In the genomic region with DNA sequence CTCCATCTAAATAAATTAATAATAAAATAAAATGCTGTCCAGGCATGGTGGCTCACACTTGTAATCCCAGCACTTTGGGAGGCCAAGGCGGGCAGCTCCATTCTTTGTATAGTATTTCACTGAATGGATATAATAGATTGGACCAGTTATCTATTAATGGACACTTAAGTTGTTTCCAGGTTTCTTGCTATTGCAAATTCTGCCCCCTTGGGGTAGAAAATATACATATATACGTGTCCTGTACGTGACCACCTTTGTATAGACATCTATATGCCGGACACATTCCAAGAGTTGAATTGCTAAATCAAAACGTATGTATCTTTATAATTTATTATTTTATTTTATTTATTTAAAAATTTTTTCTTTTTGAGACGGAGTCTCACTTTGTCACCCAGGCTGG, we compare ENCODE assay signal across 12 cellular contexts. TPM values are rescaled to one million over a fixed set of nuclear protein-coding genes. Genes with fewer than 3 reads are reported as not detected.
DNase-seq lines count a peak whose midpoint lies in the region; ATAC-seq and TF ChIP-seq lines count a peak whose summit lies in the region.
"Had no signal": no experiment of that assay in that cellular context is flagged by ENCODE, and none has a peak within 500 bp of the region (broad histone marks: within the 10 kb centered on the region; RNA-seq: fewer than 3 reads in every experiment).

No MANE protein-coding gene starts in this region.

- CTCF ChIA-PET in BJ (lab: Yijun Ruan, JAX): interaction anchor here (1.3 to 1.6 kb wide), 2 partner anchors 12 to 172 kb away, joined by 3 to 7 read pairs; no protein-coding TSS in a partner anchor

- DNase-seq in BJ (ENCODE audit: low read depth): no peak
- no peak for DNase-seq in GM10266 (ENCODE audit: extremely low spot score)
- peak; percentile 18 for DNase-seq in OCI-M1 (lab: John Stamatoyannopoulos, UW)
- peak; percentile 23 for DNase-seq in fibroblast of villous mesenchyme (ENCODE audit: low read depth)
- DNase-seq in hippocampal formation (lab: John Stamatoyannopoulos, UW): no peak
- DNase-seq in NCI-H1105 (lab: John Stamatoyannopoulos, UW): no peak
- DNase-seq: activated CD4-positive, alpha-beta memory T cell treated with anti-CD3 and anti-CD28 coated beads for 36 hours; effector CD4-positive, alpha-beta T cell; stimulated activated naive CD8-positive, alpha-beta T cell treated with anti-CD3 and anti-CD28 coated beads, Interleukin-15, amount 100 ng/mL, for 72 hours had no signal

- TF ChIP-seq CTCF in BJ (IDR thresholded peaks at IDR 0.05; ENCODE audit: insufficient read depth, low read depth, low read length): 0 out of 2 replicates have a peak, but pooled peaks have one; percentile 5
- peak; percentile 36 for TF ChIP-seq CTCF in GM10266 (IDR thresholded peaks at IDR 0.05; ENCODE audit: control insufficient read depth, insufficient read depth, low read depth, missing control alignments)
- TF ChIP-seq CTCF in fibroblast of villous mesenchyme (IDR thresholded peaks at IDR 0.05; ENCODE audit: insufficient read depth, low read depth, low read length): peak; percentile 26

- no peaks in the 10 kb centered on the region for H3K27me3 ChIP-seq in BJ (ENCODE audit: control insufficient read depth, insufficient read depth, low read length)

- POLR2A ChIA-PET in BJ (lab: Charles Lee): no interaction called here

- no peaks in the 10 kb centered on the region for H3K36me3 ChIP-seq in BJ (ENCODE audit: control insufficient read depth, insufficient read depth, low read length)

- H3K4me3 ChIP-seq in BJ (ENCODE audit: low read depth, low read length) (no peak overlapping the region), fibroblast of villous mesenchyme (ENCODE audit: low read depth, low read length) (no peak overlapping the region)

- no peak for ATAC-seq in GM19395 (IDR thresholded peaks at IDR 0.05; ENCODE audit: unreplicated experiment)
- ATAC-seq in GM19397 (IDR thresholded peaks at IDR 0.05; ENCODE audit: unreplicated experiment): no peak
- ATAC-seq: stimulated activated naive CD8-positive, alpha-beta T cell treated with anti-CD3 and anti-CD28 coated beads, Interleukin-15, amount 100 ng/mL, for 72 hours had no signal

RNA-seq across cellular contexts. Expression of gene EXOC7, which starts 3.9 kb away (rescaled TPM):
- 91.7 and 122 TPM in 2 replicates for polyA plus RNA-seq in BJ (2011; rRNA removed)
- 109 and 185 TPM in 2 replicates for polyA minus RNA-seq in BJ (2011; rRNA and poly(A)+ RNA removed)
- 93.1 and 98.4 TPM in 2 replicates for total RNA-seq in fibroblast of villous mesenchyme

RNA-seq across cellular contexts. Expression of gene ZACN, which starts 28.5 kb away (rescaled TPM):
- polyA plus RNA-seq in BJ (2011; rRNA removed): 0.05 TPM in 1 of 2 replicates, not detected in the other
- 0.05 TPM in 1 of 2 replicates, not detected in the other for polyA minus RNA-seq in BJ (2011; rRNA and poly(A)+ RNA removed)
- not detected in 2 replicates for total RNA-seq in fibroblast of villous mesenchyme
- polyA plus RNA-seq: neural cell had no signal

RNA-seq across cellular contexts. Expression of gene GALR2, which starts 32.9 kb away (rescaled TPM):
- not detected in 2 replicates for polyA plus RNA-seq in BJ (2011; rRNA removed)
- not detected in 2 replicates for polyA minus RNA-seq in BJ (2011; rRNA and poly(A)+ RNA removed)
- under 0.01 TPM in 1 of 2 replicates, not detected in the other for total RNA-seq in fibroblast of villous mesenchyme
- polyA plus RNA-seq: neural cell had no signal

RNA-seq across cellular contexts. Expression of gene FOXJ1, which starts 33.5 kb away (rescaled TPM):
- not detected in 2 replicates for polyA plus RNA-seq in BJ (2011; rRNA removed)
- not detected in 2 replicates for polyA minus RNA-seq in BJ (2011; rRNA and poly(A)+ RNA removed)
- not detected in 2 replicates for total RNA-seq in fibroblast of villous mesenchyme

RNA-seq across cellular contexts. Expression of gene SRP68, which starts 35.2 kb away (rescaled TPM):
- polyA plus RNA-seq in BJ (2011; rRNA removed): 62.6 and 70.8 TPM in 2 replicates
- 31.1 and 37.3 TPM in 2 replicates for polyA minus RNA-seq in BJ (2011; rRNA and poly(A)+ RNA removed)
- total RNA-seq in fibroblast of villous mesenchyme: 28.3 and 42.3 TPM in 2 replicates

Comparison
In these comparisons a context has a peak if more than half of its experiments do, and no peak if none do; other contexts are left out.
1. DNase-seq: peak in OCI-M1 (single experiment) and fibroblast of villous mesenchyme (single experiment); none in BJ (single experiment), GM10266 (single experiment), hippocampal formation (0 of 2) and NCI-H1105 (single experiment).
2. Peak in every context shown above with its lines, with median percentiles within 50 percentile points of each other: CTCF ChIP-seq.